In the genomic region with DNA sequence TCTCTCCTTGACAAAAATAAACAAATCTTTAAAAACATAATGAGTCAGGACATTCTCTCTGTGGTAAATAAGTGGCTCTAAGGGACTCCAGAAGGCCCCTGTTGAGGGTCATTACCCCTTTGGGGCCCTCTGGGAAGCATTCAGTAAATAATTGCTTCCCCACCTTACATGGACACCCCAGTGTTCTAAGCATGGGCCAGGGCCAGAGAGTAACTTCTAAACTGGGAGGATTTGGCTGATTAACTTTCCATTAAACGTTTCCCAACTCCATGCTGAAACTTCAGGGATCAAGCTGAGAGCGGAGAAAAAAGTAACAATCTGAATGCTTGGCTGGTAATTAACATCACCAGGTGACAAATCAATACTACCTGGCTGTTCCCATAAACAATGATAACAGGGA, we compare ENCODE assay signal across 17 cellular contexts.
DNase-seq lines count a peak whose midpoint lies in the region; ATAC-seq, FAIRE-seq and TF ChIP-seq lines count a peak whose summit lies in the region.
"Had no signal": no experiment of that assay in that cellular context is flagged by ENCODE, and none has a peak within 500 bp of the region (broad histone marks: within the 10 kb centered on the region; RNA-seq: fewer than 3 reads in every experiment).

No MANE protein-coding gene starts in this region.

- TF ChIP-seq CTCF in H9 (conservative IDR thresholded peaks at IDR 0.05): no peak
- TF ChIP-seq CTCF in H1 (IDR thresholded peaks at IDR 0.05; ENCODE audit: control extremely low read depth in 1 of 3, insufficient read depth in 1 of 3, low read depth in 1 of 3, low read length in 3 of 3): no peak

- H3K9ac ChIP-seq in H9 (ENCODE audit: extremely low read depth, insufficient read length, low read length): no peak overlapping the region
- H3K9ac ChIP-seq in H1 (replicated peaks in 1 of 4; ENCODE audit: extremely low read depth in 1 of 4, low read depth in 3 of 4, low read length in 3 of 4): no peak overlapping the region
- H3K9ac ChIP-seq: BLaER1 treated with 17β-estradiol and CSF1 and Interleukin-3, amounts not matched to agents 10 nM and 100 nM had no signal

- no peaks in the 10 kb centered on the region for H3K36me3 ChIP-seq in H1 (ENCODE audit: control insufficient read depth in 2 of 4, insufficient read depth in 4 of 4, low read length in 3 of 4)
- no peaks in the 10 kb centered on the region for H3K36me3 ChIP-seq in effector memory CD4-positive, alpha-beta T cell (ENCODE audit: control insufficient read depth, insufficient read depth, low read length)
- H3K36me3 ChIP-seq: BLaER1 treated with 17β-estradiol and CSF1 and Interleukin-3, amounts not matched to agents 10 nM and 100 nM had no signal

- no peak overlapping the region for H3K23ac ChIP-seq in H9 (ENCODE audit: insufficient read length, low read depth, low read length)
- H3K23ac ChIP-seq in H1 (ENCODE audit: insufficient read length): no peak overlapping the region

- peaks cover 0 to 5% (median 0%) of the 10 kb centered on the region in 3 experiments; a peak in 1 of 7 replicates for H3K36me3 Mint-ChIP-seq in H9 (ENCODE audit: insufficient read depth in 1 of 3, low read depth in 3 of 3)
- H3K36me3 Mint-ChIP-seq: CD8-positive, alpha-beta T cell had no signal

- H3K79me2 ChIP-seq in H9 (ENCODE audit: insufficient read depth, low read length): no peaks in the 10 kb centered on the region
- no peaks in the 10 kb centered on the region for H3K79me2 ChIP-seq in H1 (ENCODE audit: control insufficient read depth in 1 of 2, insufficient read depth in 2 of 2, low read length in 2 of 2)

- H3K4me1 Mint-ChIP-seq in H9: peaks cover 22 to 23% of the 10 kb centered on the region in 2 experiments
- H3K4me1 Mint-ChIP-seq: B cell had no signal

- CTCF ChIA-PET in H1 (lab: Charles Lee; ENCODE audit: partially characterized antibody): no interaction called here

- H4K5ac ChIP-seq in H9 (ENCODE audit: insufficient read length, low read depth, low read length): no peak overlapping the region
- H4K5ac ChIP-seq in H1 (ENCODE audit: insufficient read length, low read depth, low read length): no peak overlapping the region

- TF ChIP-seq EP300 in H1 (IDR thresholded peaks at IDR 0.05; ENCODE audit: borderline replicate concordance in 1 of 2, low read depth in 2 of 2, low read length in 2 of 2): no peak

- H2BK5ac ChIP-seq in H9 (ENCODE audit: insufficient read length, low read length) (no peak overlapping the region), H1 (ENCODE audit: low read depth, low read length) (no peak overlapping the region)

- no peak for TF ChIP-seq POLR2A in H1 (IDR thresholded peaks at IDR 0.05; ENCODE audit: control extremely low read depth in 1 of 2, low read depth in 2 of 2, low read length in 2 of 2)

- no peak overlapping the region for H3K14ac ChIP-seq in H9 (ENCODE audit: insufficient read depth, low read length)
- no peak overlapping the region for H3K14ac ChIP-seq in H1 (ENCODE audit: insufficient read length)

- no peak overlapping the region for H3T11ph ChIP-seq in H9 (ENCODE audit: low read length)

- DNase-seq in H9: no peak
- DNase-seq in H1 (ENCODE audit: low read depth in 1 of 2, low spot score in 2 of 2): no peak
- DNase-seq in mucosa of gallbladder (ENCODE audit: low spot score): peak; percentile 13
- no peak for DNase-seq in effector memory CD4-positive, alpha-beta T cell
- no peak for DNase-seq in occipital lobe (lab: John Stamatoyannopoulos, UW)
- DNase-seq: Calu3; CD8-positive, alpha-beta T cell; DMS79 treated with DMSO at 0.1 percent for 48 hours; GF-D8; HFFc6; IMR-90 had no signal

- H3K18ac ChIP-seq in H9 (ENCODE audit: insufficient read length, low read depth, low read length) (no peak overlapping the region), H1 (ENCODE audit: extremely low read depth, low read length) (no peak overlapping the region)

- no peaks in the 10 kb centered on the region for H4K20me1 ChIP-seq in H9 (ENCODE audit: control insufficient read depth, insufficient read depth, insufficient read length)
- no peaks in the 10 kb centered on the region for H4K20me1 ChIP-seq in H1 (replicated peaks in 1 of 2; ENCODE audit: control insufficient read depth in 1 of 2, insufficient read depth in 2 of 2, low read length in 2 of 2)
- H4K20me1 ChIP-seq: BLaER1 treated with 17β-estradiol and CSF1 and Interleukin-3, amounts not matched to agents 10 nM and 100 nM had no signal

- H2BK120ac ChIP-seq in H9 (ENCODE audit: low read depth, low read length, poor library complexity, severe bottlenecking) (no peak overlapping the region), H1 (replicated peaks; ENCODE audit: low read depth, low read length) (no peak overlapping the region)

- H3K4ac ChIP-seq in H9 (ENCODE audit: low read depth, low read length) (no peak overlapping the region), H1 (replicated peaks; ENCODE audit: insufficient read length, low read depth, low read length) (no peak overlapping the region)

- H3K23me2 ChIP-seq in H9 (ENCODE audit: insufficient read length, low read depth, low read length, poor library complexity, severe bottlenecking) (no peaks in the 10 kb centered on the region), H1 (ENCODE audit: low read depth, low read length) (no peaks in the 10 kb centered on the region)

- no peaks in the 10 kb centered on the region for H3K79me1 ChIP-seq in H9 (ENCODE audit: insufficient read depth, low read depth, low read length, poor library complexity, severe bottlenecking)
- H3K79me1 ChIP-seq in H1 (ENCODE audit: low read depth, low read length): no peaks in the 10 kb centered on the region

- no peak overlapping the region for H3K4me3 ChIP-seq in H1 (ENCODE audit: extremely low read depth in 1 of 4, insufficient read depth in 2 of 4, low read depth in 3 of 4, low read length in 4 of 4)
- no peak overlapping the region for H3K4me3 ChIP-seq in effector memory CD4-positive, alpha-beta T cell (ENCODE audit: insufficient read depth, low read depth, low read length, poor library complexity, severe bottlenecking)
- H3K4me3 ChIP-seq: BLaER1 treated with 17β-estradiol and CSF1 and Interleukin-3, amounts not matched to agents 10 nM and 100 nM had no signal

- H2BK20ac ChIP-seq in H9 (ENCODE audit: low read depth, low read length, poor library complexity, severe bottlenecking) (no peak overlapping the region), H1 (ENCODE audit: low read length) (no peak overlapping the region)

- H2BK15ac ChIP-seq in H9 (ENCODE audit: low read depth, low read length) (no peak overlapping the region), H1 (ENCODE audit: low read length) (no peak overlapping the region)

- no peak overlapping the region for H4K91ac ChIP-seq in H9 (ENCODE audit: insufficient read length, low read depth, low read length)
- no peak overlapping the region for H4K91ac ChIP-seq in H1 (replicated peaks; ENCODE audit: insufficient read length, low read length)

- no peak overlapping the region for H3K56ac ChIP-seq in H9 (ENCODE audit: insufficient read length, low read depth, low read length)
- H3K56ac ChIP-seq in H1 (replicated peaks; ENCODE audit: insufficient read length, low read depth, low read length): no peak overlapping the region

- H3K27ac ChIP-seq in H9 (ENCODE audit: insufficient read length, low read depth, low read length) (no peak overlapping the region), H1 (ENCODE audit: low read depth, low read length) (no peak overlapping the region)
- H3K27ac ChIP-seq in effector memory CD4-positive, alpha-beta T cell (ENCODE audit: insufficient read depth, low read length, poor library complexity, severe bottlenecking): no peak overlapping the region
- H3K27ac ChIP-seq: BLaER1 treated with 17β-estradiol and CSF1 and Interleukin-3, amounts not matched to agents 10 nM and 100 nM; HL-60 had no signal

- H3K4me1 ChIP-seq in H9 (ENCODE audit: insufficient read depth, low read length): peaks cover 4% of the 10 kb centered on the region; the same call in 1 of the 2 replicates
- H3K4me1 ChIP-seq in H1 (replicated peaks in 1 of 4; ENCODE audit: control insufficient read depth in 3 of 4, insufficient read depth in 4 of 4, low read length in 3 of 4): peaks cover 2 to 4% (median 2%) of the 10 kb centered on the region in 4 experiments; a peak in 2 of 7 replicates
- H3K4me1 ChIP-seq in effector memory CD4-positive, alpha-beta T cell (ENCODE audit: control insufficient read depth, insufficient read depth, low read length, poor library complexity, severe bottlenecking): no peaks in the 10 kb centered on the region

- H4K8ac ChIP-seq in H9 (replicated peaks; ENCODE audit: insufficient read length, low read depth, low read length) (no peak overlapping the region), H1 (ENCODE audit: extremely low read depth, insufficient read depth, low read length) (no peak overlapping the region)

- no peak for ATAC-seq in GM21529 (IDR thresholded peaks at IDR 0.05; ENCODE audit: unreplicated experiment)
- ATAC-seq: CD8-positive, alpha-beta T cell; HCT116 had no signal

- no peaks in the 10 kb centered on the region for H3K27me3 ChIP-seq in H9 (ENCODE audit: insufficient read depth, low read length)
- H3K27me3 ChIP-seq in H1 (replicated peaks in 1 of 4; ENCODE audit: control insufficient read depth in 3 of 4, extremely low read depth in 1 of 4, insufficient read depth in 3 of 4, low read length in 3 of 4): no peaks in the 10 kb centered on the region
- no peaks in the 10 kb centered on the region for H3K27me3 ChIP-seq in effector memory CD4-positive, alpha-beta T cell (replicated peaks; ENCODE audit: control insufficient read depth, insufficient read depth, low read length, poor library complexity, severe bottlenecking)
- H3K27me3 ChIP-seq: BLaER1 treated with 17β-estradiol and CSF1 and Interleukin-3, amounts not matched to agents 10 nM and 100 nM had no signal

- no peak overlapping the region for H2BK12ac ChIP-seq in H9 (ENCODE audit: insufficient read length, low read depth, low read length)
- no peak overlapping the region for H2BK12ac ChIP-seq in H1 (ENCODE audit: low read depth, low read length)

- no peak overlapping the region for H2AK5ac ChIP-seq in H9 (ENCODE audit: insufficient read length, low read length)
- no peak overlapping the region for H2AK5ac ChIP-seq in H1 (ENCODE audit: low read depth, low read length)

- FAIRE-seq in H1 (lab: Jason Lieb, UNC): no peak
- FAIRE-seq: H54 had no signal

- H3K9me3 Mint-ChIP-seq in H9: no peaks in the 10 kb centered on the region

- no CpG with 5 or more reads among the region's 2 CpGs for WGBS in H9 (ENCODE audit: extremely low coverage, insufficient read length, low lambda C conversion rate)
- 73% methylated on average over 2 of the region's 2 CpGs; no CpG with 5 or more reads in 1 of the 2 experiments for WGBS in H1 (ENCODE audit: extremely low coverage in 1 of 2, insufficient coverage in 1 of 2, insufficient read length in 1 of 2, insufficient replicate concordance in 2 of 2, low coverage in 1 of 2, low lambda C conversion rate in 2 of 2, missing lambda C conversion rate in 1 of 2), 2 experiments

- POLR2A ChIA-PET in H1 (lab: Charles Lee; ENCODE audit: partially characterized antibody): no interaction called here

- no peaks in the 10 kb centered on the region for H3K27me3 Mint-ChIP-seq in H9 (ENCODE audit: low read depth)
- H3K27me3 Mint-ChIP-seq: B cell had no signal

- no peak overlapping the region for H3K4me3 Mint-ChIP-seq in H9
- H3K4me3 Mint-ChIP-seq: B cell; CD8-positive, alpha-beta T cell; HFFc6 had no signal

- no peak overlapping the region for H2AFZ ChIP-seq in H9 (ENCODE audit: low read length)
- H2AFZ ChIP-seq in H1 (ENCODE audit: low read length): peak overlapping the region; percentile 14; the same call in 1 of the 2 replicates

- no peak for TF ChIP-seq RAD21 in H1 (IDR thresholded peaks at IDR 0.05 in 1 of 2, conservative IDR thresholded peaks at IDR 0.05 in 1 of 2; ENCODE audit: low read depth in 2 of 2, low read length in 2 of 2)

- no peaks in the 10 kb centered on the region for H3K9me3 ChIP-seq in H9 (ENCODE audit: control insufficient read depth, low read depth, low read length)
- H3K9me3 ChIP-seq in H1 (ENCODE audit: insufficient read depth in 2 of 2, low read depth in 1 of 2, low read length in 1 of 2): no peaks in the 10 kb centered on the region
- H3K9me3 ChIP-seq in effector memory CD4-positive, alpha-beta T cell (ENCODE audit: control insufficient read depth, low read length): no peaks in the 10 kb centered on the region
- H3K9me3 ChIP-seq: BLaER1 treated with 17β-estradiol and CSF1 and Interleukin-3, amounts not matched to agents 10 nM and 100 nM had no signal

- H3K27ac Mint-ChIP-seq in H9: peak overlapping the region in 2 of 3 experiments; percentile 88 to 94; a peak in 3 of 7 replicates
- H3K27ac Mint-ChIP-seq: B cell; CD8-positive, alpha-beta T cell; HFFc6 had no signal

- H3K4me2 ChIP-seq in H9 (ENCODE audit: insufficient read depth, insufficient read length, low read length) (no peak overlapping the region), H1 (ENCODE audit: insufficient read depth in 1 of 2, low read depth in 2 of 2, low read length in 2 of 2) (no peak overlapping the region)
